In genomic region chr11:134363592-134363991, GRCh38 we compare ENCODE assay signal across 20 cellular contexts. TPM values are rescaled to one million over a fixed set of nuclear protein-coding genes. Genes with fewer than 3 reads are reported as not detected.
DNase-seq lines count a peak whose midpoint lies in the region; ATAC-seq, FAIRE-seq and TF ChIP-seq lines count a peak whose summit lies in the region.
"Had no signal": no experiment of that assay in that cellular context is flagged by ENCODE, and none has a peak within 500 bp of the region (broad histone marks: within the 10 kb centered on the region; RNA-seq: fewer than 3 reads in every experiment).

No MANE protein-coding gene starts in this region.

- CTCF ChIA-PET in K562 (lab: Yijun Ruan, JAX; ENCODE audit: low intra/inter-chr PET ratio): no interaction called here
- CTCF ChIA-PET in CD4-positive, alpha-beta T cell (lab: Charles Lee): no interaction called here

- no peak for TF ChIP-seq RAD21 in K562 (CRISPR knock-in tag; conservative IDR thresholded peaks at IDR 0.05 in 1 of 2, IDR thresholded peaks at IDR 0.05 in 1 of 2)

- DNase-seq in cardiac septum (ENCODE audit: low spot score) (peak; percentile 27), left ventricle myocardium superior (no peak), K562 (ENCODE audit: extremely low read depth in 1 of 4, low spot score in 3 of 4) (peak in 1 of 4 experiments; percentile 10), SKM-1 treated with dmso at 0.1 percent for 144 hours (lab: John Stamatoyannopoulos, UW; ENCODE audit: unreplicated experiment) (no peak), hippocampal formation (lab: John Stamatoyannopoulos, UW) (no peak)
- DNase-seq in CD4-positive, alpha-beta T cell: no peak
- DNase-seq: 8988T; EL; HFFc6; NCI-H1048; NCI-H146; NCI-H2107; NK-92 treated with Interleukin-12 subunit alpha and Interleukin-12 subunit beta, amount 100 ng/mL, for 24 hours; RPMI8226 had no signal

- no peak for TF ChIP-seq CTCF in K562 (IDR thresholded peaks at IDR 0.05 in 2 of 3, conservative IDR thresholded peaks at IDR 0.05 in 1 of 3; ENCODE audit: insufficient read depth in 2 of 3, low read depth in 1 of 3, low read length in 3 of 3)
- no peak for TF ChIP-seq CTCF in parathyroid adenoma (IDR thresholded peaks at IDR 0.05)
- no peak for TF ChIP-seq CTCF in CD4-positive, alpha-beta T cell (IDR thresholded peaks at IDR 0.05)

- peaks cover 4% of the 10 kb centered on the region for H3K9me1 ChIP-seq in K562 (ENCODE audit: control insufficient read depth, insufficient read depth, low read length)

- intact Hi-C loops in cardiac septum (cut with DNase I) (no loop called here), left ventricle myocardium superior (cut with micrococcal nuclease) (no loop called here), K562 (cut with micrococcal nuclease) (no loop called here)
- intact Hi-C loops in CD4-positive, alpha-beta T cell (cut with DNase I, micrococcal nuclease): no loop called here

- no peaks in the 10 kb centered on the region for H4K20me1 ChIP-seq in K562 (replicated peaks; ENCODE audit: control insufficient read depth, insufficient read depth, low read length)

- H3K4me2 ChIP-seq in K562 (ENCODE audit: insufficient read depth, low read length) (no peak overlapping the region), parathyroid adenoma (ENCODE audit: low read length) (no peak overlapping the region)
- H3K4me2 ChIP-seq: KMS-11 had no signal

- H3K4me1 Mint-ChIP-seq in CD4-positive, alpha-beta T cell (ENCODE audit: low read depth): peaks cover 11% of the 10 kb centered on the region

- H3K9ac ChIP-seq in K562 (ENCODE audit: insufficient read depth in 1 of 2, low read depth in 2 of 2, low read length in 2 of 2): no peak overlapping the region
- H3K9ac ChIP-seq in parathyroid adenoma: no peak overlapping the region
- H3K9ac ChIP-seq: KMS-11 had no signal

- no peaks in the 10 kb centered on the region for H3K9me3 Mint-ChIP-seq in CD4-positive, alpha-beta T cell

- H3K36me3 ChIP-seq in K562 (ENCODE audit: control insufficient read depth, insufficient read depth, low read length) (no peaks in the 10 kb centered on the region; the same call in 2 of the 3 replicates), parathyroid adenoma (ENCODE audit: control insufficient read depth, insufficient read depth, low read length) (no peaks in the 10 kb centered on the region)
- H3K36me3 ChIP-seq: BE2C had no signal

- H2AFZ ChIP-seq in K562 (ENCODE audit: low read depth, low read length): no peak overlapping the region
- no peak overlapping the region for H2AFZ ChIP-seq in parathyroid adenoma

- no peak for TF ChIP-seq EP300 in K562 (IDR thresholded peaks at IDR 0.05; ENCODE audit: low read length)

- H3K27me3 Mint-ChIP-seq in CD4-positive, alpha-beta T cell: peaks cover 15% of the 10 kb centered on the region

- TF ChIP-seq POLR2A in K562 (conservative IDR thresholded peaks at IDR 0.05): no peak

- H3K9me3 ChIP-seq in K562 (replicated peaks; ENCODE audit: control insufficient read depth, insufficient read depth, low read depth, low read length) (no peaks in the 10 kb centered on the region), parathyroid adenoma (ENCODE audit: control insufficient read depth, low read length) (no peaks in the 10 kb centered on the region)
- H3K9me3 ChIP-seq in CD4-positive, alpha-beta T cell (ENCODE audit: control insufficient read depth, low read length): no peaks in the 10 kb centered on the region
- H3K9me3 ChIP-seq: BE2C had no signal

- H3K4me3 Mint-ChIP-seq in CD4-positive, alpha-beta T cell: no peak overlapping the region
- H3K4me3 Mint-ChIP-seq: HFFc6 had no signal

- WGBS in K562 (ENCODE audit: insufficient coverage, low coverage, missing lambda C conversion rate): 42% methylated on average over 7 of the region's 7 CpGs

- no peak for FAIRE-seq in K562 (lab: Jason Lieb, UNC)
- FAIRE-seq: H1 had no signal

- ATAC-seq in left ventricle myocardium superior (no peak), K562 (no peak), GM21381 (IDR thresholded peaks at IDR 0.05; ENCODE audit: unreplicated experiment) (no peak)
- no peak for ATAC-seq in CD4-positive, alpha-beta T cell (ENCODE audit: poor library complexity)

- BruUV-seq in K562 (replicated peaks; lab: Mats Ljungman, UMichigan): no TSS peak

- H3K4me1 ChIP-seq in K562 (replicated peaks in 1 of 2; ENCODE audit: control insufficient read depth in 2 of 2, insufficient read depth in 2 of 2, low read length in 2 of 2): peaks cover 0 to 21% of the 10 kb centered on the region in 2 experiments; a peak in 3 of 5 replicates
- peaks cover 11% of the 10 kb centered on the region for H3K4me1 ChIP-seq in parathyroid adenoma

- no peaks in the 10 kb centered on the region for H3K79me2 ChIP-seq in K562 (ENCODE audit: control insufficient read depth, insufficient read depth, low read length)
- H3K79me2 ChIP-seq in parathyroid adenoma: no peaks in the 10 kb centered on the region

- no peak overlapping the region for H3K27ac Mint-ChIP-seq in CD4-positive, alpha-beta T cell
- H3K27ac Mint-ChIP-seq: HFFc6 had no signal

- H3K4me3 ChIP-seq in K562 (no peak overlapping the region), parathyroid adenoma (ENCODE audit: low read depth, low read length) (no peak overlapping the region)

- in situ Hi-C loops in K562 (cut with MboI): no loop called here

- POLR2A ChIA-PET in K562 (lab: Yijun Ruan, JAX): interaction anchor here (0.9 kb wide), 1 partner anchor 10 kb away, joined by 3 read pairs; no protein-coding TSS in a partner anchor
- POLR2A ChIA-PET in CD4-positive, alpha-beta T cell (lab: Charles Lee): no interaction called here

- H3K36me3 Mint-ChIP-seq in CD4-positive, alpha-beta T cell (ENCODE audit: low read depth): no peaks in the 10 kb centered on the region

- H3K27me3 ChIP-seq in K562 (ENCODE audit: control insufficient read depth in 2 of 2, insufficient read depth in 2 of 2, low read length in 2 of 2): no peaks in the 10 kb centered on the region
- H3K27me3 ChIP-seq in parathyroid adenoma (ENCODE audit: control insufficient read depth, insufficient read depth, low read length): no peaks in the 10 kb centered on the region
- H3K27me3 ChIP-seq in CD4-positive, alpha-beta T cell (ENCODE audit: control insufficient read depth, insufficient read depth, low read length): no peaks in the 10 kb centered on the region
- H3K27me3 ChIP-seq: BE2C had no signal

- H3K27ac ChIP-seq in K562 (ENCODE audit: extremely low read depth, low read depth, low read length): no peak overlapping the region
- peak overlapping the region; percentile 42 for H3K27ac ChIP-seq in parathyroid adenoma
- no peak overlapping the region for H3K27ac ChIP-seq in CD4-positive, alpha-beta T cell (ENCODE audit: low read depth, low read length)
- H3K27ac ChIP-seq: KMS-11 had no signal

TF ChIP-seq in K562, 482 proteins besides CTCF, POLR2A, EP300 and RAD21 (continues in another document):
- peak; percentile 76 for TF ChIP-seq BHLHE40 (IDR thresholded peaks at IDR 0.05; ENCODE audit: low read length)
- TF ChIP-seq RFX1 (IDR thresholded peaks at IDR 0.05): peak; percentile 65
- peak; percentile 34 for TF ChIP-seq HNRNPLL (IDR thresholded peaks at IDR 0.05; ENCODE audit: low read depth, low read length, poor library complexity, severe bottlenecking)
- TF ChIP-seq ZFP36 (IDR thresholded peaks at IDR 0.05; ENCODE audit: low read depth, low read length, partially characterized antibody): peak; percentile 35

RNA-seq across cellular contexts. Expression of gene GLB1L2, which starts 31.8 kb away (rescaled TPM):
- total RNA-seq in cardiac septum: 0.57 TPM
- total RNA-seq in left ventricle myocardium superior: 0.37 TPM
- 48.6 and 100 TPM in 2 replicates for total RNA-seq in K562 (2011; cell fraction: chromatin; rRNA removed; ENCODE audit: low replicate concordance)
- 62.0 and 67.0 TPM in 2 replicates for total RNA-seq in K562 (2011; cell fraction: nucleolus; rRNA removed)
- total RNA-seq in K562 (2011; cell fraction: nucleoplasm; rRNA removed): 55.1 and 55.6 TPM in 2 replicates
- total RNA-seq in K562 (2014; rRNA removed): 13.8 and 15.7 TPM in 2 replicates
- total RNA-seq in K562 (2014; rRNA removed; fragmentation: Illumina TruSeq; extraction: Trizol): 9.5 and 10.4 TPM in 2 replicates
- total RNA-seq in K562 (2015; rRNA removed; fragmentation: Illumina TruSeq; extraction: Trizol): 10.0 and 10.9 TPM in 2 replicates
- 15.4 and 16.8 TPM in 2 replicates for total RNA-seq in K562 (2021)
- 20.8 and 21.4 TPM in 2 replicates for polyA plus RNA-seq in K562 (2011; rRNA removed)
- polyA plus RNA-seq in K562 (2011; cell fraction: cytosol; rRNA removed): 18.1 and 23.1 TPM in 2 replicates
- 61.7 and 88.8 TPM in 2 replicates for polyA plus RNA-seq in K562 (2011; cell fraction: nucleus; rRNA removed)
- 15.6 and 20.4 TPM in 2 replicates for polyA plus RNA-seq in K562 (2012)
- 19.1 and 19.2 TPM in 2 replicates for polyA plus RNA-seq in K562 (2014; fragmentation: Illumina TruSeq; extraction: Trizol)
- polyA plus RNA-seq in K562 (2014; fragmentation: Nextera tagmentation; extraction: Ambion mirVana): 1 to 10 TPM in 1 of 2 experiments, under 1 TPM in 1; 0.84 to 2.5 TPM
- polyA plus RNA-seq in K562 (2014; rRNA removed): 14.9 and 15.6 TPM in 2 replicates
- 10.6 and 15.3 TPM in 2 replicates for polyA minus RNA-seq in K562 (2011; rRNA and poly(A)+ RNA removed)
- 9.0 and 11.4 TPM in 2 replicates for polyA minus RNA-seq in K562 (2011; cell fraction: cytosol; rRNA and poly(A)+ RNA removed)
- polyA minus RNA-seq in K562 (2011; cell fraction: nucleus; rRNA and poly(A)+ RNA removed): 12.4 and 13.2 TPM in 2 replicates
- under 1 TPM; 0.59 to 0.63 TPM for total RNA-seq in CD4-positive, alpha-beta T cell
- total RNA-seq: HFFc6, M059J had no signal

RNA-seq across cellular contexts. Expression of gene B3GAT1, which starts 48.5 kb away (rescaled TPM):
- total RNA-seq in cardiac septum: 0.27 TPM
- 0.17 TPM for total RNA-seq in left ventricle myocardium superior
- 0.19 and 0.28 TPM in 2 replicates for total RNA-seq in K562 (2011; cell fraction: chromatin; rRNA removed; ENCODE audit: low replicate concordance)
- 0.17 and 0.26 TPM in 2 replicates for total RNA-seq in K562 (2011; cell fraction: nucleolus; rRNA removed)
- 0.31 and 0.44 TPM in 2 replicates for total RNA-seq in K562 (2011; cell fraction: nucleoplasm; rRNA removed)
- total RNA-seq in K562 (2014; rRNA removed): 0.18 and 0.45 TPM in 2 replicates
- total RNA-seq in K562 (2014; rRNA removed; fragmentation: Illumina TruSeq; extraction: Trizol): 0.04 and 0.13 TPM in 2 replicates
- total RNA-seq in K562 (2015; rRNA removed; fragmentation: Illumina TruSeq; extraction: Trizol): 0.11 and 0.15 TPM in 2 replicates
- 0.42 and 0.53 TPM in 2 replicates for total RNA-seq in K562 (2021)
- 0.04 and 0.08 TPM in 2 replicates for polyA plus RNA-seq in K562 (2011; rRNA removed)
- polyA plus RNA-seq in K562 (2011; cell fraction: cytosol; rRNA removed): 0.06 and 0.25 TPM in 2 replicates
- 0.04 and 0.61 TPM in 2 replicates for polyA plus RNA-seq in K562 (2011; cell fraction: nucleus; rRNA removed)
- polyA plus RNA-seq in K562 (2012): 0.76 and 1.1 TPM in 2 replicates
- 0.22 and 0.33 TPM in 2 replicates for polyA plus RNA-seq in K562 (2014; fragmentation: Illumina TruSeq; extraction: Trizol)
- polyA plus RNA-seq in K562 (2014; fragmentation: Nextera tagmentation; extraction: Ambion mirVana): under 1 TPM in 1 of 2 experiments, not detected in 1; 0.01 TPM
- polyA plus RNA-seq in K562 (2014; rRNA removed): 0.17 and 0.22 TPM in 2 replicates
- polyA minus RNA-seq in K562 (2011; rRNA and poly(A)+ RNA removed): not detected in 2 replicates
- polyA minus RNA-seq in K562 (2011; cell fraction: cytosol; rRNA and poly(A)+ RNA removed): 0.19 TPM in 1 of 2 replicates, not detected in the other
- polyA minus RNA-seq in K562 (2011; cell fraction: nucleus; rRNA and poly(A)+ RNA removed): 0.13 TPM in 1 of 2 replicates, not detected in the other
- under 1 TPM; 0.14 to 0.22 TPM for total RNA-seq in CD4-positive, alpha-beta T cell
- total RNA-seq: HFFc6, M059J had no signal
